ENCODE assay signal across 8 cellular contexts in the genomic region with DNA sequence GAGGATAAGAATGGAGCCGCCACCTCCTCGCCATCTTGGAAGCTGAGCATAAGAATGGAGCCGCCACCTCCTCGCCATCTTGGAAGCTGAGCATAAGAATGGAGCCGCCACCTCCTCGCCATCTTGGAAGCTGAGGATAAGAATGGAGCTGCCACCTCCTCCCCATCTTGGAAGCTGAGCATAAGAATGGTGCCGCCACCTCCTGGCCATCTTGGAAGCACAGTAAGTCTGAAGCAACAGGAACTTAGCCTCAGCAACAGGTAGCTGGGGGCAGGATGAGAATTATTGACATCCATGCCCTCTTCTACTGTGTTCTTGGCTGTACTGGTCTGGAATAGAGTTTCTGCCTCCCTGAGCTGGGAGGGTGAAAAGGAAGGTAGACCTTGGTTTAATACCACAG.
A peak's percentile ranks its signal among the peaks of the same experiment; 100 is the strongest.
DNase-seq lines count a peak whose midpoint lies in the region; ATAC-seq and TF ChIP-seq lines count a peak whose summit lies in the region.
"Not testable (repeated sequence)": the region's sequence is repeated elsewhere in the genome, so short reads cannot be mapped to it uniquely, and the experiment has no call there.

No MANE protein-coding gene starts in this region.

- peaks cover 42% of the 10 kb centered on the region for H3K36me3 Mint-ChIP-seq in activated CD8-positive, alpha-beta T cell treated with anti-CD3 and anti-CD28 coated beads for 36 hours (ENCODE audit: low read depth)
- peaks cover 25% of the 10 kb centered on the region for H3K36me3 Mint-ChIP-seq in progenitor cell of endocrine pancreas (ENCODE audit: insufficient read depth)

- not testable (repeated sequence) for ATAC-seq in activated CD8-positive, alpha-beta T cell treated with anti-CD3 and anti-CD28 coated beads for 36 hours

- H3K9me3 Mint-ChIP-seq in activated CD8-positive, alpha-beta T cell treated with anti-CD3 and anti-CD28 coated beads for 36 hours = not testable (repeated sequence)
- H3K9me3 Mint-ChIP-seq in progenitor cell of endocrine pancreas (ENCODE audit: low read depth) = peaks cover 14% of the 10 kb centered on the region

- H3K9me3 ChIP-seq in OCI-LY7 (ENCODE audit: low read length) = peaks cover 11% of the 10 kb centered on the region; the same call in 1 of the 2 replicates

- POLR2A ChIA-PET in OCI-LY7 (lab: Charles Lee) = interaction anchor here (0.7 kb wide), 1 partner anchor 88 kb away, joined by 4 read pairs; no protein-coding TSS in a partner anchor
- POLR2A ChIA-PET in activated CD8-positive, alpha-beta T cell treated with anti-CD3 and anti-CD28 coated beads for 36 hours (lab: Charles Lee) = not testable (repeated sequence)

- H3K4me3 Mint-ChIP-seq in activated CD8-positive, alpha-beta T cell treated with anti-CD3 and anti-CD28 coated beads for 36 hours; progenitor cell of endocrine pancreas (ENCODE audit: low read depth): not testable (repeated sequence)

- not testable (repeated sequence) for H3K4me1 ChIP-seq in OCI-LY7 (ENCODE audit: insufficient read depth, low read length, poor library complexity, severe bottlenecking)

- H3K79me2 ChIP-seq in OCI-LY7 (ENCODE audit: insufficient read depth, low read depth, low read length) = not testable (repeated sequence)

- H2AFZ ChIP-seq in OCI-LY7 (ENCODE audit: low read length) = not testable (repeated sequence)

- not testable (repeated sequence) for BruUV-seq in OCI-LY7 (replicated peaks; lab: Mats Ljungman, UMichigan)

- peaks cover 66% of the 10 kb centered on the region for H3K36me3 ChIP-seq in OCI-LY7 (ENCODE audit: insufficient read depth, low read length)

- H4K20me1 ChIP-seq in OCI-LY7 (ENCODE audit: insufficient read depth, low read length) = not testable (repeated sequence)

- not testable (repeated sequence) for H3K27ac ChIP-seq in OCI-LY7 (ENCODE audit: low read depth, low read length, poor library complexity, severe bottlenecking)

- TF ChIP-seq CTCF in OCI-LY7 (conservative IDR thresholded peaks at IDR 0.05; ENCODE audit: low read length) = peak; percentile 54
- not testable (repeated sequence) for TF ChIP-seq CTCF in activated CD8-positive, alpha-beta T cell treated with anti-CD3 and anti-CD28 coated beads for 36 hours (IDR thresholded peaks at IDR 0.05)
- TF ChIP-seq CTCF in epithelial cell of esophagus (IDR thresholded peaks at IDR 0.05; ENCODE audit: insufficient read depth, low read depth, low read length, missing control alignments) = peak; percentile 51
- peak; percentile 9 for TF ChIP-seq CTCF in progenitor cell of endocrine pancreas (IDR thresholded peaks at IDR 0.05; ENCODE audit: unreplicated experiment)

- not testable (repeated sequence) for H3K27me3 Mint-ChIP-seq in activated CD8-positive, alpha-beta T cell treated with anti-CD3 and anti-CD28 coated beads for 36 hours; progenitor cell of endocrine pancreas

- H3K4me2 ChIP-seq in OCI-LY7 (ENCODE audit: low read length) = not testable (repeated sequence)

- H3K4me1 Mint-ChIP-seq in activated CD8-positive, alpha-beta T cell treated with anti-CD3 and anti-CD28 coated beads for 36 hours (ENCODE audit: low read depth); progenitor cell of endocrine pancreas (ENCODE audit: low read depth): not testable (repeated sequence)

- CTCF ChIA-PET in OCI-LY7 (lab: Charles Lee; ENCODE audit: unreplicated experiment) = not testable (repeated sequence)
- CTCF ChIA-PET in activated CD8-positive, alpha-beta T cell treated with anti-CD3 and anti-CD28 coated beads for 36 hours (lab: Charles Lee) = interaction anchor here (1.8 to 2.4 kb wide), 2 partner anchors 11 to 17 kb away, joined by 5 to 6 read pairs; no protein-coding TSS in a partner anchor

- not testable (repeated sequence) for H3K9me2 ChIP-seq in OCI-LY7 (ENCODE audit: insufficient read depth, low read length)

- H3K4me3 ChIP-seq in OCI-LY7 (ENCODE audit: low read depth, low read length, poor library complexity, severe bottlenecking); epithelial cell of esophagus (ENCODE audit: low read length): not testable (repeated sequence)

- in situ Hi-C loops in ACHN (cut with HindIII; ENCODE audit: low pct_ligation_motif_present, low pct_unique_long_range_greater_than_20kb, low sequenced_read_pairs); G401 (cut with HindIII; ENCODE audit: low sequenced_read_pairs): not testable (repeated sequence)

- intact Hi-C loops in OCI-LY7 (cut with micrococcal nuclease; ENCODE audit: unreplicated experiment); activated CD8-positive, alpha-beta T cell treated with anti-CD3 and anti-CD28 coated beads for 36 hours (cut with micrococcal nuclease): not testable (repeated sequence)

- H3K27ac Mint-ChIP-seq in activated CD8-positive, alpha-beta T cell treated with anti-CD3 and anti-CD28 coated beads for 36 hours; progenitor cell of endocrine pancreas: not testable (repeated sequence)

- DNase-seq in ACHN (peak; percentile 45), G401 (ENCODE audit: low spot score) (peak; percentile 19), HS-27A (ENCODE audit: low read depth) (peak; percentile 11), epithelial cell of esophagus (ENCODE audit: low read depth) (peak; percentile 68), iPS-NIHi11 (ENCODE audit: low spot score) (peak; percentile 66)
- not testable (repeated sequence) for DNase-seq in OCI-LY7 (ENCODE audit: low spot score); progenitor cell of endocrine pancreas (ENCODE audit: low spot score, unreplicated experiment)
- DNase-seq in activated CD8-positive, alpha-beta T cell treated with anti-CD3 and anti-CD28 coated beads for 36 hours = peak; percentile 15
